32 cellular contexts compared by ENCODE assay signal in the genomic region with DNA sequence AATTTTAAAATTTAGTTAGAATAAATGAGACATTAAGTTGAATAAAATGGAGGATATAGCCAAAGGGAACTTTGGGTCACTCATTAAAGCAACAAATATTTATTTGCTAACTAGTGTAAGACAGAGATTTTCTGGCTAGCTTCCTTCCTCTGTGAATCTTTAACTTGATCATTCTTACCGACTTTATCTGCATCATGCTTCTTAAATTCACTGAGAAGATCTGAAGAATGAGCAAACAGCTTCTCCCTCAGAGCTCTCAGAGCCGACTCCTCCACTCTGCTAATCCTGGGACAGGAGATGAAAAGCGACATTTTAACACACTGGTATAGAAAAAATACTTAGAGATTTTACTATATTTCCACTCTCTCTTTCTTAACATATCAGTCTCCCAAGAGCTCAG. TPM values are rescaled to one million over a fixed set of nuclear protein-coding genes. Genes with fewer than 3 reads are reported as not detected.
"Had no signal": no experiment of that assay in that cellular context is flagged by ENCODE, and none has a peak within 500 bp of the region (broad histone marks: within the 10 kb centered on the region; RNA-seq: fewer than 3 reads in every experiment).

No MANE protein-coding gene starts in this region.

- H3K4me3 ChIP-seq: ascending aorta, breast epithelium, cardiac muscle cell, colonic mucosa, esophagus muscularis mucosa, gastrocnemius medialis, heart left ventricle had no signal

- ATAC-seq: activated naive CD4-positive, alpha-beta T cell treated with anti-CD3 and anti-CD28 coated beads, Interleukin-2, amount 50 U/mL, for 72 hours; activated T-cell treated with anti-CD3 and anti-CD28 coated beads, Interleukin-2, amount 50 U/mL, for 72 hours; foreskin keratinocyte; gastrocnemius medialis; heart left ventricle; T-cell; WTC11 had no signal

- H3K9me3 ChIP-seq: ascending aorta, breast epithelium, colonic mucosa, esophagus muscularis mucosa, gastrocnemius medialis had no signal

- DNase-seq: activated CD4-positive, alpha-beta memory T cell treated with anti-CD3 and anti-CD28 coated beads, Interleukin-2, amount 10 ng/mL, durations not matched to agents 7 days and 5 days; activated CD4-positive, alpha-beta T cell treated with anti-CD3 and anti-CD28 coated beads for 1 hour; activated CD4-positive, alpha-beta T cell treated with anti-CD3 and anti-CD28 coated beads for 4 hours; activated CD4-positive, alpha-beta T cell treated with anti-CD3 and anti-CD28 coated beads, Interleukin-2, amount 10 ng/mL, durations not matched to agents 7 days and 5 days; activated CD4-positive, alpha-beta T cell treated with anti-CD3 and anti-CD28 coated beads, Interleukin-2, amount 50 U/mL, for 4 hours; activated CD8-positive, alpha-beta memory T cell treated with anti-CD3 and anti-CD28 coated beads, Interleukin-2, amount 50 U/mL, for 48 hours; activated gamma-delta T cell; activated naive CD4-positive, alpha-beta T cell; activated naive CD4-positive, alpha-beta T cell treated with anti-CD3 and anti-CD28 coated beads, Interleukin-2, amount 10 ng/mL, durations not matched to agents 7 days and 5 days; activated naive CD8-positive, alpha-beta T cell treated with anti-CD3 and anti-CD28 coated beads, Interleukin-2, amount 10 ng/mL, durations not matched to agents 7 days and 5 days; activated T-cell treated with anti-CD3 and anti-CD28 coated beads for 4 hours; activated T-cell treated with anti-CD3 and anti-CD28 coated beads, Interleukin-2, amount 50 U/mL, for 24 hours; activated T-cell treated with anti-CD3 and anti-CD28 coated beads, Interleukin-2, amount 50 U/mL, for 72 hours; central memory CD4-positive, alpha-beta T cell; cerebellar nuclear complex; colonic mucosa; effector CD8-positive, alpha-beta T cell; foreskin keratinocyte; gastrocnemius medialis; glutamatergic neuron; heart left ventricle; T-cell; T1000 had no signal

- H3K27ac ChIP-seq: ascending aorta, breast epithelium, cardiac muscle cell, colonic mucosa, epithelial cell of prostate, esophagus muscularis mucosa, foreskin keratinocyte, gastrocnemius medialis, heart left ventricle had no signal

- H3K36me3 ChIP-seq: ascending aorta, breast epithelium, cardiac muscle cell, colonic mucosa, esophagus muscularis mucosa, gastrocnemius medialis, heart left ventricle had no signal

- H3K4me1 ChIP-seq: ascending aorta, breast epithelium, colonic mucosa, esophagus muscularis mucosa, foreskin keratinocyte, gastrocnemius medialis, heart left ventricle had no signal

- H3K27me3 ChIP-seq: ascending aorta, breast epithelium, colonic mucosa, esophagus muscularis mucosa, gastrocnemius medialis had no signal

RNA-seq across cellular contexts. Expression of a gene that starts 35.1 kb away (rescaled TPM):
- total RNA-seq: activated T-cell treated with anti-CD3 and anti-CD28 coated beads, Interleukin-2, amount 50 U/mL, for 72 hours; ascending aorta; cardiac muscle cell; colonic mucosa; dermis microvascular lymphatic vessel endothelial cell; endothelial cell of umbilical vein; esophagus muscularis mucosa; foreskin keratinocyte; heart left ventricle; WTC11 had no signal
